In the genomic region with DNA sequence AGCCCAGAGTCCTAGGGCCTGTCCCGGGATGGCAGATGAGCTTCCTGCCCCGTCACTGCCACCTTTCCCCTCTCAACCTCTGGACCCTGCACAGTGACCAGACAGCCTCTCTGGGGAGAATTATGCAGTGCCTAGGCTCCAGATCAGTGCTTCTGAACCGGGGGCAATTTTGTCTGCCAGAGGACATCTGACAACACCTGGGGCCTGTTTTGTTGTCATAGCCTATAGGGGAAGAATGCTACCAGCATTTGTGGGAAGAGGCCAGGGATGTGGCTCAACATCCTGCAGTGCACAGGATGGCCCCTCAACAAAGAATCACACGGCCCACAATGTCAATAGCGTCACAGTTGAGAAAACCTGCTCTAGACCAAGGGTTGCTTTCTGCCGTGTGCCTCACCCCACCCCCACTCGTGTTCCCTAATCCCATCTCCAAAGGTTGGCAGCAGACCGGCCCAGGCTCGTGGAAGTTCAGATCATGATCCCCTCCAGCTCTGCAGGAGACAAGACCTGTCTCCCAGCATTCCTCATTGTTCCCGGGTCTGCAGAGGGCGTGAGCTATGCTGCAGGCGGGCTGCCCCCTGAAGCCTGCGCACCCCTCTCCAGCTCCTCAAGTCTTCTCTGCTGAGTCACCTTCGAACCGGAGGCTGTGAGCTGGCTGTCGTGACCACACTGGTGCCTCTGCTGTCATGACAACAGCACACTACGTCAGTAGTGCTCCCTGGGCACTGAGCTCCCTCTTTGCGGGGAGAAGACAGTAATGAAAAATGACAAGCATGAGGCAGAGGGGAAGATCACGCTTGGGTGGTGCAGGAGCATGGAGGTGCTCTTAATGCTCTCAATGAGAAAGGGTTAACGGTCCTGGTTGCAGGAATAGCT, we compare ENCODE assay signal across 8 cellular contexts.
A peak's percentile ranks its signal among the peaks of the same experiment; 100 is the strongest.
DNase-seq lines count a peak whose midpoint lies in the region; ATAC-seq and TF ChIP-seq lines count a peak whose summit lies in the region.

No MANE protein-coding gene starts in this region.

- H3K36me3 ChIP-seq in neutrophil = peaks cover 57% of the 10 kb centered on the region

- no peak for ATAC-seq in GM21619 (IDR thresholded peaks at IDR 0.05; ENCODE audit: unreplicated experiment)

- H3K4me1 ChIP-seq in neutrophil (ENCODE audit: control insufficient read depth in 1 of 2, insufficient read depth in 1 of 2, low read depth in 1 of 2, low read length in 1 of 2) = peaks cover 46 to 48% of the 10 kb centered on the region in 2 experiments

- H3K9me3 ChIP-seq in neutrophil = no peaks in the 10 kb centered on the region

- H3K27me3 ChIP-seq in neutrophil = no peaks in the 10 kb centered on the region

- DNase-seq in EL (peak; percentile 99), HUDEP-2 (lab: John Stamatoyannopoulos, UW; ENCODE audit: unreplicated experiment in 76 of 76) (peak in 73 of 76 experiments; percentile 24 to 89 (median 67)), SIG-M5 treated with dmso at 0.1 percent for 504 hours (lab: John Stamatoyannopoulos, UW; ENCODE audit: unreplicated experiment) (peak; percentile 94), activated gamma-delta T cell (lab: John Stamatoyannopoulos, UW) (peak; percentile 31), foreskin fibroblast (peak; percentile 99), substantia nigra (lab: John Stamatoyannopoulos, UW) (peak in 29 of 49 donors; percentile 29 to 83 (median 56))

- H3K27ac ChIP-seq in neutrophil (peak overlapping the region; percentile 97), substantia nigra (ENCODE audit: low read depth, low read length, poor library complexity, severe bottlenecking) (peak overlapping the region; percentile 100)

- TF ChIP-seq CTCF in foreskin fibroblast (IDR thresholded peaks at IDR 0.05; ENCODE audit: low read depth, low read length) (no peak), neutrophil (IDR thresholded peaks at IDR 0.05) (no peak)

- H3K4me3 ChIP-seq in foreskin fibroblast (ENCODE audit: low read depth in 1 of 2, low read length in 2 of 2) (peak overlapping the region; percentile 92 to 96), neutrophil (ENCODE audit: low read depth in 1 of 2, low read length in 1 of 2) (peak overlapping the region; percentile 72 to 96)

Comparison
In these comparisons a context has a peak if more than half of its experiments do, and no peak if none do; other contexts are left out.
1. DNase-seq: peak in every context shown above with its lines; median percentile 99 in EL; 99 in foreskin fibroblast; 94 in SIG-M5 treated with dmso at 0.1 percent for 504 hours; 67 in HUDEP-2; 56 in substantia nigra; 31 in activated gamma-delta T cell.